ENCODE assay signal across 19 cellular contexts in the genomic region with DNA sequence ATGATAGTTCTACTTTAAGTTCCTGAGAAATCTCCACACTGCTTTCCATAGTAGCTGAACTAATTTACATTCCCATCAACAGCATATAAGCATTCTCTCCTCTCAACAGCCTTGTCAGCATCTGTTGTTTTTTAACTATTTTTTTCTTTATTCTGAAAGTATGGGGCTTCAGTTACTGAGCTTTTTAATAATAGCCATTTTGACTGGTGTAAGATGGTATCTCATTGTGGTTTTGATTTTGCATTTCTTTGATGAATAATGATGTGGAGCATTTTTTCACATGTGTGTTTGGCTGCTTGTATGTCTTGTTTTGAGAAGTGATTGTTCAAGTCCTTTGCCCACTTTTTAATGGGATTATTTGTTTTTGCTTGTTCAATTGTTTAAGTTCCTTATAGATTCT. TPM values are rescaled to one million over a fixed set of nuclear protein-coding genes. Genes with fewer than 3 reads are reported as not detected.
DNase-seq lines count a peak whose midpoint lies in the region; TF ChIP-seq lines count a peak whose summit lies in the region.
"Had no signal": no experiment of that assay in that cellular context is flagged by ENCODE, and none has a peak within 500 bp of the region (broad histone marks: within the 10 kb centered on the region; RNA-seq: fewer than 3 reads in every experiment).

No MANE protein-coding gene starts in this region.

- H2AFZ ChIP-seq in Karpas-422 (ENCODE audit: low read length) (no peak overlapping the region), osteoblast (ENCODE audit: low read length) (no peak overlapping the region)

- H3K36me3 ChIP-seq in Karpas-422 (ENCODE audit: insufficient read depth, low read length) (no peaks in the 10 kb centered on the region), osteoblast (ENCODE audit: insufficient read depth, low read length) (no peaks in the 10 kb centered on the region), stomach (no peaks in the 10 kb centered on the region), suprapubic skin (no peaks in the 10 kb centered on the region)
- H3K36me3 ChIP-seq: BLaER1 had no signal

- no peak for TF ChIP-seq CTCF in osteoblast (IDR thresholded peaks at IDR 0.05; ENCODE audit: extremely low read depth, low read depth, low read length)
- no peak for TF ChIP-seq CTCF in stomach (IDR thresholded peaks at IDR 0.05)
- no peak for TF ChIP-seq CTCF in suprapubic skin (IDR thresholded peaks at IDR 0.05)

- no peak for TF ChIP-seq POLR2A in stomach (IDR thresholded peaks at IDR 0.05)
- no peak for TF ChIP-seq POLR2A in suprapubic skin (IDR thresholded peaks at IDR 0.05)

- H3K9me2 ChIP-seq in Karpas-422 (replicated peaks; ENCODE audit: insufficient read depth, low read length), result no peaks in the 10 kb centered on the region

- DNase-seq in EL (peak; percentile 73), Karpas-422 (peak; percentile 32), astrocyte of the hippocampus (ENCODE audit: low read depth, low spot score) (peak; percentile 37), osteoblast (ENCODE audit: insufficient read length, low spot score, missing footprints) (peak; percentile 86), stomach (no peak), 8988T (no peak), suprapubic skin (ENCODE audit: low spot score in 2 of 2) (no peak)
- DNase-seq: Caco-2; CD4-positive, alpha-beta memory T cell; DMS 273 treated with DMSO at 0.1 percent for 48 hours; DMS79 treated with DMSO at 0.1 percent for 48 hours; H7; NCI-H1105; NCI-H146; NCI-H2029; NCI-H2227 treated with DMSO at 0.1 percent for 48 hours; NCI-H510A; NCI-H748 treated with DMSO at 0.1 percent for 48 hours had no signal

- H4K20me1 ChIP-seq in Karpas-422 (ENCODE audit: insufficient read depth, low read depth, low read length) (no peaks in the 10 kb centered on the region), osteoblast (ENCODE audit: insufficient read depth, low read length) (no peaks in the 10 kb centered on the region)
- H4K20me1 ChIP-seq: BLaER1 had no signal

- H3K4me3 ChIP-seq in Karpas-422 (ENCODE audit: low read length), result no peak overlapping the region
- no peak overlapping the region for H3K4me3 ChIP-seq in osteoblast (ENCODE audit: insufficient read depth, low read length)
- no peak overlapping the region for H3K4me3 ChIP-seq in stomach
- H3K4me3 ChIP-seq in suprapubic skin, result no peak overlapping the region
- H3K4me3 ChIP-seq: BLaER1 had no signal

- H3K27me3 ChIP-seq in Karpas-422 (ENCODE audit: low read length) (no peaks in the 10 kb centered on the region), osteoblast (ENCODE audit: insufficient read depth, low read length) (no peaks in the 10 kb centered on the region), stomach (peaks cover 0 to 34% (median 0%) of the 10 kb centered on the region in 3 donors), suprapubic skin (peaks cover 6% of the 10 kb centered on the region)
- H3K27me3 ChIP-seq: BLaER1 had no signal

- H3K4me2 ChIP-seq in Karpas-422 (ENCODE audit: low read depth, low read length, poor library complexity, severe bottlenecking), result no peak overlapping the region
- H3K4me2 ChIP-seq in osteoblast (ENCODE audit: insufficient read depth, low read length), result no peak overlapping the region
- H3K4me2 ChIP-seq: BLaER1 had no signal

- H3K4me1 ChIP-seq in Karpas-422 (ENCODE audit: low read length), result no peaks in the 10 kb centered on the region
- H3K4me1 ChIP-seq in osteoblast (ENCODE audit: insufficient read depth, low read length), result peaks cover 33% of the 10 kb centered on the region
- H3K4me1 ChIP-seq in stomach, result no peaks in the 10 kb centered on the region
- H3K4me1 ChIP-seq in suprapubic skin, result no peaks in the 10 kb centered on the region
- H3K4me1 ChIP-seq: BLaER1 had no signal

- intact Hi-C loops in stomach (cut with DNase I; ENCODE audit: low total_unique reads), result no loop called here

- no peak overlapping the region for H3K27ac ChIP-seq in Karpas-422 (ENCODE audit: low read length)
- H3K27ac ChIP-seq in osteoblast (ENCODE audit: low read depth, low read length), result peak overlapping the region; percentile 66
- no peak overlapping the region for H3K27ac ChIP-seq in stomach
- no peak overlapping the region for H3K27ac ChIP-seq in suprapubic skin
- H3K27ac ChIP-seq: BLaER1 had no signal

- H3K9ac ChIP-seq in Karpas-422 (ENCODE audit: low read length), result no peak overlapping the region
- H3K9ac ChIP-seq: BLaER1 had no signal

- H3K9me3 ChIP-seq in Karpas-422 (ENCODE audit: low read length), result no peaks in the 10 kb centered on the region
- H3K9me3 ChIP-seq in osteoblast (ENCODE audit: low read depth, low read length), result peaks cover 2% of the 10 kb centered on the region
- H3K9me3 ChIP-seq in stomach, result peaks cover 0 to 4% (median 1%) of the 10 kb centered on the region in 4 donors
- no peaks in the 10 kb centered on the region for H3K9me3 ChIP-seq in suprapubic skin

- no peak for TF ChIP-seq EP300 in stomach (IDR thresholded peaks at IDR 0.05)
- no peak for TF ChIP-seq EP300 in suprapubic skin (IDR thresholded peaks at IDR 0.05)

- H3K79me2 ChIP-seq in Karpas-422 (ENCODE audit: low read length) (no peaks in the 10 kb centered on the region), osteoblast (ENCODE audit: insufficient read depth, low read length) (peaks cover 9% of the 10 kb centered on the region)

RNA-seq across cellular contexts. Expression of a gene that starts 2.4 kb away (rescaled TPM):
- not detected in 2 replicates for total RNA-seq in Karpas-422 (2014; rRNA removed; shearing (Covaris generic); ENCODE audit: low replicate concordance)
- total RNA-seq in osteoblast (not detected in 2 replicates), stomach (not detected), suprapubic skin (10 to 100 TPM in 2 of 4 donors, 1 to 10 TPM in 1, not detected in 1; 8.2 to 41.6 (median 25.3) TPM)
- polyA plus RNA-seq in stomach, result not detected
- total RNA-seq: Caco-2; CD4-positive, alpha-beta memory T cell; H7 had no signal
- polyA plus RNA-seq: CD4-positive, alpha-beta memory T cell had no signal

RNA-seq across cellular contexts. Expression of a gene that starts 5.5 kb away (rescaled TPM):
- total RNA-seq in Karpas-422 (2014; rRNA removed; shearing (Covaris generic); ENCODE audit: low replicate concordance), result not detected in 2 replicates
- total RNA-seq in osteoblast (not detected in 2 replicates), stomach (not detected), suprapubic skin (100 to 1,000 TPM in 1 of 4 donors, 10 to 100 TPM in 2, not detected in 1; 20.1 to 128 (median 37.2) TPM)
- polyA plus RNA-seq in stomach, result not detected
- total RNA-seq: Caco-2; CD4-positive, alpha-beta memory T cell; H7 had no signal
- polyA plus RNA-seq: CD4-positive, alpha-beta memory T cell had no signal

RNA-seq across cellular contexts. Expression of a gene that starts 7.3 kb away (rescaled TPM):
- not detected in 2 replicates for total RNA-seq in Karpas-422 (2014; rRNA removed; shearing (Covaris generic); ENCODE audit: low replicate concordance)
- total RNA-seq in osteoblast (0.29 TPM in 1 of 2 replicates, not detected in the other), stomach (not detected), suprapubic skin (10 to 100 TPM in 1 of 4 donors, under 1 TPM in 1, not detected in 2; 0.64 to 10.8 TPM)
- not detected for polyA plus RNA-seq in stomach
- total RNA-seq: CD4-positive, alpha-beta memory T cell; H7 had no signal
- polyA plus RNA-seq: CD4-positive, alpha-beta memory T cell had no signal

RNA-seq across cellular contexts. Expression of a gene that starts 11.3 kb away (rescaled TPM):
- total RNA-seq in Karpas-422 (2014; rRNA removed; shearing (Covaris generic); ENCODE audit: low replicate concordance), result not detected in 2 replicates
- total RNA-seq in osteoblast (2.2 and 2.4 TPM in 2 replicates), stomach (not detected), suprapubic skin (100 to 1,000 TPM in 1 of 4 donors, 10 to 100 TPM in 1, 1 to 10 TPM in 1, not detected in 1; 9.9 to 165 (median 46.0) TPM)
- not detected for polyA plus RNA-seq in stomach
- total RNA-seq: Caco-2; CD4-positive, alpha-beta memory T cell; H7 had no signal
- polyA plus RNA-seq: CD4-positive, alpha-beta memory T cell had no signal

RNA-seq across cellular contexts. Expression of a gene that starts 13.1 kb away (rescaled TPM):
- not detected in 2 replicates for total RNA-seq in Karpas-422 (2014; rRNA removed; shearing (Covaris generic); ENCODE audit: low replicate concordance)
- total RNA-seq in osteoblast, result not detected in 2 replicates
- not detected for total RNA-seq in stomach
- not detected for polyA plus RNA-seq in stomach
- 10 to 100 TPM in 2 of 4 donors, 1 to 10 TPM in 1, not detected in 1; 6.5 to 76.9 (median 13.4) TPM for total RNA-seq in suprapubic skin
- total RNA-seq: Caco-2; CD4-positive, alpha-beta memory T cell; H7 had no signal
- polyA plus RNA-seq: CD4-positive, alpha-beta memory T cell had no signal

Comparison
In these comparisons a context has a peak if more than half of its experiments do, and no peak if none do; other contexts are left out.
1. DNase-seq: peak in EL (single experiment), Karpas-422 (single experiment), astrocyte of the hippocampus (single experiment) and osteoblast (single experiment); none in stomach (single experiment), 8988T (single experiment) and suprapubic skin (0 of 2).